ENCODE assay signal across 30 cellular contexts in the genomic region with DNA sequence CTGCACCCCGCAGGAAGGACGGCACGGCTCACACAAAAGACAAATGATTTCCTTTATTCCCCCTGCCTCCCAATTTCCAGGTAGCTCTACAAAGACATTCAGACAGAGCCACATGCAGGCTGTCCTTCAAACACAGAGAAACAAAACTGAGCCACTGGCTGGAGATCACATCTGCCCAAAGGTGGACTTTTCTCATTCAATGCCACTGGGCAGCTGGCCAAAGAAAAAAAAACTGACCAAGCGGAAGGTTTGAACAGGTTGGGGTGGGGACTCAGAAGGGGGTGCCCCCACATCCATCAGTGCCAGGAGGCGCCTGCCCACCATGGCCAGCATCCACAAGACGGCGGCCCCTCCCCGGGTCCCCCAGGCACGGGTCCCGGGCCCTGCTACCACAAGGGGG. TPM values are rescaled to one million over a fixed set of nuclear protein-coding genes. Genes with fewer than 3 reads are reported as not detected.
"Had no signal": no experiment of that assay in that cellular context is flagged by ENCODE, and none has a peak within 500 bp of the region (broad histone marks: within the 10 kb centered on the region; RNA-seq: fewer than 3 reads in every experiment).

No MANE protein-coding gene starts in this region.

- ATAC-seq: activated CD8-positive, alpha-beta memory T cell treated with anti-CD3 and anti-CD28 coated beads, Interleukin-2, amount 10 ng/mL, durations not matched to agents 7 days and 5 days; WTC11 had no signal

- H3K4me3 Mint-ChIP-seq: activated CD4-positive, alpha-beta memory T cell treated with anti-CD3 and anti-CD28 coated beads for 36 hours; activated CD8-positive, alpha-beta memory T cell treated with anti-CD3 and anti-CD28 coated beads, Interleukin-2, amount 10 ng/mL, durations not matched to agents 7 days and 5 days; activated naive CD4-positive, alpha-beta T cell treated with anti-CD3 and anti-CD28 coated beads for 36 hours; activated naive CD8-positive, alpha-beta T cell treated with anti-CD3 and anti-CD28 coated beads, Interleukin-2, amount 10 ng/mL, durations not matched to agents 7 days and 5 days; activated T-cell treated with anti-CD3 and anti-CD28 coated beads, Interleukin-2, amount 50 U/mL, for 24 hours; activated T-helper 1 cell treated with anti-CD3 and anti-CD28 coated beads, Interleukin-12 subunit alpha, Interleukin-12 subunit beta, Interleukin-2, Interleukin-4 antibody, amounts not matched to agents 30 ng/mL and 10 ng/mL and 1 ng/mL, durations not matched to agents 14 hours and 24 hours and 36 hours; T-helper 1 cell treated with Interleukin-12 subunit alpha and Interleukin-12 subunit beta and Interleukin-4 antibody, amounts not matched to agents 30 μg/mL and 1 μg/mL, for 36 hours; WTC11 had no signal

- DNase-seq: activated CD4-positive, alpha-beta memory T cell treated with anti-CD3 and anti-CD28 coated beads for 36 hours; activated CD4-positive, alpha-beta T cell treated with anti-CD3 and anti-CD28 coated beads for 48 hours; activated CD4-positive, CD25-positive, alpha-beta regulatory T cell treated with anti-CD3 and anti-CD28 coated beads, Interleukin-2, amount 50 U/mL, for 72 hours; activated CD8-positive, alpha-beta memory T cell treated with anti-CD3 and anti-CD28 coated beads, Interleukin-2, amount 10 ng/mL, durations not matched to agents 7 days and 5 days; activated effector memory CD4-positive, alpha-beta T cell treated with Interleukin-2 at 50 U/mL for 16 hours; activated naive CD4-positive, alpha-beta T cell treated with anti-CD3 and anti-CD28 coated beads for 36 hours; activated naive CD8-positive, alpha-beta T cell treated with anti-CD3 and anti-CD28 coated beads, Interleukin-2, amount 10 ng/mL, durations not matched to agents 7 days and 5 days; activated T-cell treated with anti-CD3 and anti-CD28 coated beads, Interleukin-2, amount 50 U/mL, for 24 hours; adrenal gland; anterior cingulate cortex; cerebellar nuclear complex; NCI-H1092; NCI-H1417; NCI-H2029; NCI-H2107; NCI-H2171 treated with DMSO at 0.1 percent for 48 hours; NCI-H226; NCI-H510A; NCI-H526 treated with DMSO at 0.1 percent for 48 hours; NCI-H82; Peyer's patch; Right ventricle myocardium superior; SK-N-SH; T-helper 9 cell had no signal

- H3K36me3 Mint-ChIP-seq: activated CD4-positive, alpha-beta memory T cell treated with anti-CD3 and anti-CD28 coated beads for 36 hours; activated CD8-positive, alpha-beta memory T cell treated with anti-CD3 and anti-CD28 coated beads, Interleukin-2, amount 10 ng/mL, durations not matched to agents 7 days and 5 days; activated naive CD8-positive, alpha-beta T cell treated with anti-CD3 and anti-CD28 coated beads, Interleukin-2, amount 10 ng/mL, durations not matched to agents 7 days and 5 days; WTC11 had no signal

- H3K27ac Mint-ChIP-seq: activated CD4-positive, alpha-beta memory T cell treated with anti-CD3 and anti-CD28 coated beads for 36 hours; activated CD8-positive, alpha-beta memory T cell treated with anti-CD3 and anti-CD28 coated beads, Interleukin-2, amount 10 ng/mL, durations not matched to agents 7 days and 5 days; activated naive CD4-positive, alpha-beta T cell treated with anti-CD3 and anti-CD28 coated beads for 36 hours; activated T-cell treated with anti-CD3 and anti-CD28 coated beads, Interleukin-2, amount 50 U/mL, for 24 hours; activated T-helper 1 cell treated with anti-CD3 and anti-CD28 coated beads, Interleukin-12 subunit alpha, Interleukin-12 subunit beta, Interleukin-2, Interleukin-4 antibody, amounts not matched to agents 30 ng/mL and 10 ng/mL and 1 ng/mL, durations not matched to agents 14 hours and 24 hours and 36 hours; T-helper 1 cell treated with Interleukin-12 subunit alpha and Interleukin-12 subunit beta and Interleukin-4 antibody, amounts not matched to agents 30 μg/mL and 1 μg/mL, for 36 hours; WTC11 had no signal

- H3K27me3 Mint-ChIP-seq: activated CD4-positive, alpha-beta memory T cell treated with anti-CD3 and anti-CD28 coated beads for 36 hours; activated T-cell treated with anti-CD3 and anti-CD28 coated beads, Interleukin-2, amount 50 U/mL, for 24 hours had no signal

RNA-seq across cellular contexts. Expression of gene MATK, which starts 17.8 kb away (rescaled TPM):
- total RNA-seq: MCF 10A, SJCRH30 had no signal
- polyA plus RNA-seq: SK-N-SH had no signal

RNA-seq across cellular contexts. Expression of gene RAX2, which starts 32.0 kb away (rescaled TPM):
- total RNA-seq: activated CD4-positive, alpha-beta memory T cell treated with anti-CD3 and anti-CD28 coated beads for 36 hours; activated CD8-positive, alpha-beta memory T cell treated with anti-CD3 and anti-CD28 coated beads, Interleukin-2, amount 10 ng/mL, durations not matched to agents 7 days and 5 days; activated naive CD4-positive, alpha-beta T cell treated with anti-CD3 and anti-CD28 coated beads for 36 hours; activated naive CD8-positive, alpha-beta T cell treated with anti-CD3 and anti-CD28 coated beads, Interleukin-2, amount 10 ng/mL, durations not matched to agents 7 days and 5 days; activated T-helper 1 cell treated with anti-CD3 and anti-CD28 coated beads, Interleukin-12 subunit alpha, Interleukin-12 subunit beta, Interleukin-2, Interleukin-4 antibody, amounts not matched to agents 30 ng/mL and 10 ng/mL and 1 ng/mL, durations not matched to agents 14 hours and 24 hours and 36 hours; adrenal gland; cardiac septum; MCF 10A; Peyer's patch; Right ventricle myocardium superior; SJCRH30 had no signal
- polyA plus RNA-seq: adrenal gland, SK-N-SH had no signal
